1 cellular context compared by ENCODE assay signal in the genomic region with DNA sequence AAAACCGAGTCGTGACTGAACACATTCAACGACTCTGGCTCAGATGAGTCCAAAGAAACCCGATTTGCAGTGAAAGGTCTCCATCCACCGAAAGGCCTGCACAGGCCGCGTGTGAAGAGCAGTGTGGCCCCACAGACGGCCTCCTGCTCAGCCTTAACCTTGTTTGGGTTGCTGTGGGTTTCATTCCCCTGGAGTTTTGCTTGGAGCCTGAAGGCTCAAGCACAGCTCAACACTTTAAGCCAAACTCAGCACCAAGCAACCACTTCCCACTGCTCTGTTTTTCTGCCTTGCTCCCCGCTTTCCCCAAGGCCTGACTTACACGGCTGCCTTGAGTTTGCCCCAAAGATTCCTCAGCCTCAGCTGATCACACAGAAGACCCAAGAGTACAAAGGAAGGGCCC.
TF ChIP-seq lines count a peak whose summit lies in the region.

No MANE protein-coding gene starts in this region.

TF ChIP-seq in neural cell, 6 proteins besides CTCF, POLR2A, EP300 and RAD21 (continued from another document):
- no peak for TF ChIP-seq MXI1 (conservative IDR thresholded peaks at IDR 0.05; ENCODE audit: poor library complexity, severe bottlenecking)
TF ChIP-seq in neural cell: peak in this region for 0.
